Comparison of ENCODE assay signal across 25 cellular contexts in genomic region chr22:38191115-38191514, GRCh38.
"Had no signal": no experiment of that assay in that cellular context is flagged by ENCODE, and none has a peak within 500 bp of the region (broad histone marks: within the 10 kb centered on the region; RNA-seq: fewer than 3 reads in every experiment).

No MANE protein-coding gene starts in this region.

- ATAC-seq: foreskin keratinocyte; gastroesophageal sphincter; heart right ventricle; lower lobe of right lung; natural killer cell; pancreas; stimulated activated memory B cell treated with anti-CD40 and anti-IgM and Interleukin-4, amounts not matched to agents 10 μg/mL and 1 μg/mL and 100 μg/mL, for 72 hours; stimulated activated naive CD8-positive, alpha-beta T cell treated with anti-CD3 and anti-CD28 coated beads, Interleukin-15, Interleukin-2, amounts not matched to agents 100 U/mL and 50 U/mL, for 24 hours had no signal

- H3K9me3 ChIP-seq: colonic mucosa, esophagus muscularis mucosa, gastroesophageal sphincter, heart right ventricle, left ventricle myocardium inferior, lower lobe of right lung, neutrophil, pancreas, right atrium auricular region, sigmoid colon, thoracic aorta, tibial nerve, upper lobe of right lung, vagina had no signal

- H3K4me3 ChIP-seq: colonic mucosa, esophagus muscularis mucosa, gastroesophageal sphincter, heart right ventricle, left ventricle myocardium inferior, lower lobe of right lung, pancreas, right atrium auricular region, sigmoid colon, thoracic aorta, tibial nerve, upper lobe of right lung, vagina had no signal

- DNase-seq: colonic mucosa; effector CD8-positive, alpha-beta T cell; foreskin keratinocyte; heart right ventricle; hypothalamus; immature natural killer cell; kidney glomerular epithelial cell; left colon; left ventricle myocardium inferior; lower lobe of right lung; natural killer cell; pancreas; sigmoid colon; stimulated activated CD4-positive, alpha-beta T cell treated with anti-CD3 and anti-CD28 coated beads, Interleukin-4, amount 100 ng/mL, for 4 hours; stimulated activated naive CD8-positive, alpha-beta T cell treated with anti-CD3 and anti-CD28 coated beads, Interleukin-15, Interleukin-2, amounts not matched to agents 100 U/mL and 50 U/mL, for 24 hours; upper lobe of right lung had no signal

- H3K27me3 ChIP-seq: colonic mucosa, esophagus muscularis mucosa, foreskin keratinocyte, gastroesophageal sphincter, heart right ventricle, neutrophil, pancreas, right atrium auricular region, sigmoid colon, tibial nerve, upper lobe of right lung, vagina had no signal

- FAIRE-seq: endothelial cell of umbilical vein, pancreas had no signal

- H3K27ac ChIP-seq: colonic mucosa, esophagus muscularis mucosa, foreskin keratinocyte, gastroesophageal sphincter, heart right ventricle, left ventricle myocardium inferior, lower lobe of right lung, pancreas, right atrium auricular region, sigmoid colon, thoracic aorta, tibial nerve, upper lobe of right lung, vagina had no signal

- H3K4me1 ChIP-seq: colonic mucosa, foreskin keratinocyte had no signal

- H3K36me3 ChIP-seq: colonic mucosa, esophagus muscularis mucosa, gastroesophageal sphincter, heart right ventricle, left ventricle myocardium inferior, lower lobe of right lung, neutrophil, pancreas, right atrium auricular region, sigmoid colon, thoracic aorta, tibial nerve, upper lobe of right lung, vagina had no signal
